8 cellular contexts compared by ENCODE assay signal in the genomic region with DNA sequence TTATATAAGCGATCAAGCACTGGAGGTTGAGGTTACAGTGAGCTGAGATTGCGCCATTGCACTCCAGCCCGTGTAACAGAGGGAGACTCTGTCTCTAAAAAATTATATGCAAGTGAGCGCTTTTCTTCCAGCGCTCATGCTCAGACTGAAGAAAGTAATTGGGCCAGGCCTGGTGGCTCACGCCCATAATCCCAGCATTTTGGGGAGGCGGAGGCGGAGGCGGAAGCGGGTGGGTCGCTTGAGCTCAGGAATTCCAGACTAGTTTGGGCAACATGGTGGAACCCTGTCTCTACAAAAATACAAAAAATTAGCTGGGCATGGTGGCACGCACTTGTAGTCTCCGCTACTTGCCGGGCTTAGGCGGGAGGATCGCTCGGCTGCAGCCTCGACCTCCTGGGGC.
DNase-seq lines count a peak whose midpoint lies in the region; TF ChIP-seq lines count a peak whose summit lies in the region.
"Not testable (repeated sequence)": the region's sequence is repeated elsewhere in the genome, so short reads cannot be mapped to it uniquely, and the experiment has no call there.

No MANE protein-coding gene starts in this region.

- not testable (repeated sequence) for H3K9me3 Mint-ChIP-seq in activated naive CD8-positive, alpha-beta T cell (ENCODE audit: low read depth); endodermal cell; immature natural killer cell

- TF ChIP-seq POLR2A in tibial nerve (IDR thresholded peaks at IDR 0.05): not testable (repeated sequence)

- H3K4me3 Mint-ChIP-seq in activated naive CD8-positive, alpha-beta T cell: peak overlapping the region; percentile 89
- H3K4me3 Mint-ChIP-seq in endodermal cell: peak overlapping the region; percentile 83
- peak overlapping the region; percentile 51 to 96 (median 68) for H3K4me3 Mint-ChIP-seq in immature natural killer cell

- not testable (repeated sequence) for H3K9me3 ChIP-seq in endodermal cell (ENCODE audit: control insufficient read depth, low read length); neutrophil; tibial nerve

- peak overlapping the region; percentile 58 for H3K27ac Mint-ChIP-seq in activated naive CD8-positive, alpha-beta T cell
- H3K27ac Mint-ChIP-seq in endodermal cell: not testable (repeated sequence)
- H3K27ac Mint-ChIP-seq in immature natural killer cell: peak overlapping the region in 4 of 6 donors; percentile 62 to 99 (median 72)

- H3K4me3 ChIP-seq in LNCaP clone FGC (ENCODE audit: low read depth, low read length): peak overlapping the region; percentile 63
- peak overlapping the region; percentile 75 for H3K4me3 ChIP-seq in endodermal cell (ENCODE audit: low read length)
- H3K4me3 ChIP-seq in neutrophil (ENCODE audit: low read depth in 1 of 2, low read length in 1 of 2): peak overlapping the region; percentile 37 to 87
- H3K4me3 ChIP-seq in tibial nerve: peak overlapping the region; percentile 58 to 82 (median 73)

- WGBS in endodermal cell (ENCODE audit: insufficient coverage in 1 of 2, insufficient read length in 1 of 2), 2 experiments: 86 to 87% methylated on average over 17 to 18 of the region's 18 CpGs
- 59 to 80% methylated on average over 18 of the region's 18 CpGs for WGBS in tibial nerve, 2 donors

- H3K36me3 Mint-ChIP-seq in activated naive CD8-positive, alpha-beta T cell; endodermal cell (ENCODE audit: low read depth); immature natural killer cell: not testable (repeated sequence)

- not testable (repeated sequence) for H3K36me3 ChIP-seq in endodermal cell (ENCODE audit: control insufficient read depth, insufficient read depth, low read length); neutrophil; tibial nerve

- not testable (repeated sequence) for H3K4me1 ChIP-seq in endodermal cell (ENCODE audit: control insufficient read depth, insufficient read depth, low read length); neutrophil (ENCODE audit: control insufficient read depth in 1 of 2, insufficient read depth in 1 of 2, low read depth in 1 of 2, low read length in 1 of 2); tibial nerve

- not testable (repeated sequence) for H3K27ac ChIP-seq in endodermal cell (ENCODE audit: low read depth, low read length); neutrophil
- H3K27ac ChIP-seq in tibial nerve: peak overlapping the region in 1 of 4 donors; percentile 86

- H3K27me3 ChIP-seq in endodermal cell (ENCODE audit: control insufficient read depth, insufficient read depth, low read length, poor library complexity, severe bottlenecking); neutrophil; tibial nerve: not testable (repeated sequence)

- H3K27me3 Mint-ChIP-seq in activated naive CD8-positive, alpha-beta T cell; endodermal cell (ENCODE audit: insufficient read depth); immature natural killer cell (ENCODE audit: low read depth in 3 of 3): not testable (repeated sequence)

- H3K9ac ChIP-seq in endodermal cell (ENCODE audit: extremely low read depth, low read length, poor library complexity, severe bottlenecking): not testable (repeated sequence)

- in situ Hi-C loops in SK-MEL-5 (cut with HindIII; ENCODE audit: low pct_unique_long_range_greater_than_20kb, low sequenced_read_pairs): not testable (repeated sequence)

- not testable (repeated sequence) for TF ChIP-seq CTCF in LNCaP clone FGC (IDR thresholded peaks at IDR 0.05; ENCODE audit: control insufficient read depth, extremely low read depth, insufficient read depth); endodermal cell (conservative IDR thresholded peaks at IDR 0.05); neutrophil (IDR thresholded peaks at IDR 0.05); tibial nerve (IDR thresholded peaks at IDR 0.05)

- DNase-seq in DMS114 treated with DMSO at 0.1 percent for 48 hours (lab: John Stamatoyannopoulos, UW; ENCODE audit: unreplicated experiment) (peak; percentile 34), LNCaP clone FGC (ENCODE audit: low read depth) (peak; percentile 14), SK-MEL-5 (ENCODE audit: low read depth, low spot score) (peak; percentile 79)
- not testable (repeated sequence) for DNase-seq in endodermal cell; immature natural killer cell; tibial nerve (ENCODE audit: low spot score in 2 of 2)

- H3K4me1 Mint-ChIP-seq in activated naive CD8-positive, alpha-beta T cell (ENCODE audit: low read depth): peaks cover 13% of the 10 kb centered on the region
- H3K4me1 Mint-ChIP-seq in endodermal cell: not testable (repeated sequence)
- H3K4me1 Mint-ChIP-seq in immature natural killer cell: peaks cover 9 to 14% of the 10 kb centered on the region in 2 donors

- TF ChIP-seq EP300 in tibial nerve (IDR thresholded peaks at IDR 0.05): not testable (repeated sequence)
